Comparison of ENCODE assay signal across 1 cellular context in the genomic region with DNA sequence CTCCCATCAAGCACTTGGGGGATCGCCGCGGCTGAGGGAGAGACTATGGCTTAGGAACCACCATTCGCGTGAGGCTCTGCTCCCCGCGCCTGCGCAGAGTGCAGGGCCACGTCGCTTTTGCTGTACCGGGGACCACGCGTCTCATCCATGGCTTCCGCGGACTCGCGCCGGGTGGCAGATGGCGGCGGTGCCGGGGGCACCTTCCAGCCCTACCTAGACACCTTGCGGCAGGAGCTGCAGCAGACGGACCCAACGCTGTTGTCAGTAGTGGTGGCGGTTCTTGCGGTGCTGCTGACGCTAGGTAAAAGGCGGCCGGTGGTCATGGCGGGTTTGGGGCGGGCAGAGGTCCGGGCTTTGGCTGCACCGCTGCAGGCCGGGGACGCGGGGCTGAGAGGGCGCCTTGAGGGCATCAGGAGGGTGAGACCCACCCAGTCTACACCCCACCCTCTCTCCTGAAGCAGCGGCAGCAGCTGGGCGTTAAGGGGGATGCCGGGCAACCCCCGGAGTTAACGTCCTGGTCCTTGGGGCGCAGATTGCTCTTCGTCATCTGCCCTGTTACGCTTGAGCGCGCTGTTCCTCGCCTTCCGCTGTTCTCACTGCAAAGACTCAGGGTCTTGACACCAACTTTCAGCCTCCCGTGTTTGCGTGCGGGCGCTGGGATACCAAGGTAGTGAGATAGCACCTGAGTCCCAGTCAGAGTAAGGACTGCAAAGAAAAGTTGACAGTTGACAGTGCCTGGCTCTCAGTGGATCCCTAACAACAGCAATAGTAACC.
A peak's percentile ranks its signal among the peaks of the same experiment; 100 is the strongest.
TF ChIP-seq lines count a peak whose summit lies in the region.

A gene with protein sequence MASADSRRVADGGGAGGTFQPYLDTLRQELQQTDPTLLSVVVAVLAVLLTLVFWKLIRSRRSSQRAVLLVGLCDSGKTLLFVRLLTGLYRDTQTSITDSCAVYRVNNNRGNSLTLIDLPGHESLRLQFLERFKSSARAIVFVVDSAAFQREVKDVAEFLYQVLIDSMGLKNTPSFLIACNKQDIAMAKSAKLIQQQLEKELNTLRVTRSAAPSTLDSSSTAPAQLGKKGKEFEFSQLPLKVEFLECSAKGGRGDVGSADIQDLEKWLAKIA (plus strand): TSS at position 114 of the 774 bp plus-strand sequence. CDS start 34 bp downstream, at position 148.

TF ChIP-seq in K562, 482 proteins besides CTCF, POLR2A, EP300 and RAD21 (continued from another document and continues in another):
- TF ChIP-seq, protein P1, sequence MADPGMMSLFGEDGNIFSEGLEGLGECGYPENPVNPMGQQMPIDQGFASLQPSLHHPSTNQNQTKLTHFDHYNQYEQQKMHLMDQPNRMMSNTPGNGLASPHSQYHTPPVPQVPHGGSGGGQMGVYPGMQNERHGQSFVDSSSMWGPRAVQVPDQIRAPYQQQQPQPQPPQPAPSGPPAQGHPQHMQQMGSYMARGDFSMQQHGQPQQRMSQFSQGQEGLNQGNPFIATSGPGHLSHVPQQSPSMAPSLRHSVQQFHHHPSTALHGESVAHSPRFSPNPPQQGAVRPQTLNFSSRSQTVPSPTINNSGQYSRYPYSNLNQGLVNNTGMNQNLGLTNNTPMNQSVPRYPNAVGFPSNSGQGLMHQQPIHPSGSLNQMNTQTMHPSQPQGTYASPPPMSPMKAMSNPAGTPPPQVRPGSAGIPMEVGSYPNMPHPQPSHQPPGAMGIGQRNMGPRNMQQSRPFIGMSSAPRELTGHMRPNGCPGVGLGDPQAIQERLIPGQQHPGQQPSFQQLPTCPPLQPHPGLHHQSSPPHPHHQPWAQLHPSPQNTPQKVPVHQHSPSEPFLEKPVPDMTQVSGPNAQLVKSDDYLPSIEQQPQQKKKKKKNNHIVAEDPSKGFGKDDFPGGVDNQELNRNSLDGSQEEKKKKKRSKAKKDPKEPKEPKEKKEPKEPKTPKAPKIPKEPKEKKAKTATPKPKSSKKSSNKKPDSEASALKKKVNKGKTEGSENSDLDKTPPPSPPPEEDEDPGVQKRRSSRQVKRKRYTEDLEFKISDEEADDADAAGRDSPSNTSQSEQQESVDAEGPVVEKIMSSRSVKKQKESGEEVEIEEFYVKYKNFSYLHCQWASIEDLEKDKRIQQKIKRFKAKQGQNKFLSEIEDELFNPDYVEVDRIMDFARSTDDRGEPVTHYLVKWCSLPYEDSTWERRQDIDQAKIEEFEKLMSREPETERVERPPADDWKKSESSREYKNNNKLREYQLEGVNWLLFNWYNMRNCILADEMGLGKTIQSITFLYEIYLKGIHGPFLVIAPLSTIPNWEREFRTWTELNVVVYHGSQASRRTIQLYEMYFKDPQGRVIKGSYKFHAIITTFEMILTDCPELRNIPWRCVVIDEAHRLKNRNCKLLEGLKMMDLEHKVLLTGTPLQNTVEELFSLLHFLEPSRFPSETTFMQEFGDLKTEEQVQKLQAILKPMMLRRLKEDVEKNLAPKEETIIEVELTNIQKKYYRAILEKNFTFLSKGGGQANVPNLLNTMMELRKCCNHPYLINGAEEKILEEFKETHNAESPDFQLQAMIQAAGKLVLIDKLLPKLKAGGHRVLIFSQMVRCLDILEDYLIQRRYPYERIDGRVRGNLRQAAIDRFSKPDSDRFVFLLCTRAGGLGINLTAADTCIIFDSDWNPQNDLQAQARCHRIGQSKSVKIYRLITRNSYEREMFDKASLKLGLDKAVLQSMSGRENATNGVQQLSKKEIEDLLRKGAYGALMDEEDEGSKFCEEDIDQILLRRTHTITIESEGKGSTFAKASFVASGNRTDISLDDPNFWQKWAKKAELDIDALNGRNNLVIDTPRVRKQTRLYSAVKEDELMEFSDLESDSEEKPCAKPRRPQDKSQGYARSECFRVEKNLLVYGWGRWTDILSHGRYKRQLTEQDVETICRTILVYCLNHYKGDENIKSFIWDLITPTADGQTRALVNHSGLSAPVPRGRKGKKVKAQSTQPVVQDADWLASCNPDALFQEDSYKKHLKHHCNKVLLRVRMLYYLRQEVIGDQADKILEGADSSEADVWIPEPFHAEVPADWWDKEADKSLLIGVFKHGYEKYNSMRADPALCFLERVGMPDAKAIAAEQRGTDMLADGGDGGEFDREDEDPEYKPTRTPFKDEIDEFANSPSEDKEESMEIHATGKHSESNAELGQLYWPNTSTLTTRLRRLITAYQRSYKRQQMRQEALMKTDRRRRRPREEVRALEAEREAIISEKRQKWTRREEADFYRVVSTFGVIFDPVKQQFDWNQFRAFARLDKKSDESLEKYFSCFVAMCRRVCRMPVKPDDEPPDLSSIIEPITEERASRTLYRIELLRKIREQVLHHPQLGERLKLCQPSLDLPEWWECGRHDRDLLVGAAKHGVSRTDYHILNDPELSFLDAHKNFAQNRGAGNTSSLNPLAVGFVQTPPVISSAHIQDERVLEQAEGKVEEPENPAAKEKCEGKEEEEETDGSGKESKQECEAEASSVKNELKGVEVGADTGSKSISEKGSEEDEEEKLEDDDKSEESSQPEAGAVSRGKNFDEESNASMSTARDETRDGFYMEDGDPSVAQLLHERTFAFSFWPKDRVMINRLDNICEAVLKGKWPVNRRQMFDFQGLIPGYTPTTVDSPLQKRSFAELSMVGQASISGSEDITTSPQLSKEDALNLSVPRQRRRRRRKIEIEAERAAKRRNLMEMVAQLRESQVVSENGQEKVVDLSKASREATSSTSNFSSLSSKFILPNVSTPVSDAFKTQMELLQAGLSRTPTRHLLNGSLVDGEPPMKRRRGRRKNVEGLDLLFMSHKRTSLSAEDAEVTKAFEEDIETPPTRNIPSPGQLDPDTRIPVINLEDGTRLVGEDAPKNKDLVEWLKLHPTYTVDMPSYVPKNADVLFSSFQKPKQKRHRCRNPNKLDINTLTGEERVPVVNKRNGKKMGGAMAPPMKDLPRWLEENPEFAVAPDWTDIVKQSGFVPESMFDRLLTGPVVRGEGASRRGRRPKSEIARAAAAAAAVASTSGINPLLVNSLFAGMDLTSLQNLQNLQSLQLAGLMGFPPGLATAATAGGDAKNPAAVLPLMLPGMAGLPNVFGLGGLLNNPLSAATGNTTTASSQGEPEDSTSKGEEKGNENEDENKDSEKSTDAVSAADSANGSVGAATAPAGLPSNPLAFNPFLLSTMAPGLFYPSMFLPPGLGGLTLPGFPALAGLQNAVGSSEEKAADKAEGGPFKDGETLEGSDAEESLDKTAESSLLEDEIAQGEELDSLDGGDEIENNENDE (IDR thresholded peaks at IDR 0.05; ENCODE audit: low read depth, low read length) = no peak
- TF ChIP-seq NRF1 (conservative IDR thresholded peaks at IDR 0.05 in 1 of 2, IDR thresholded peaks at IDR 0.05 in 1 of 2) (peak; percentile 97 to 98), NR3C1 (CRISPR knock-in tag; IDR thresholded peaks at IDR 0.05) (no peak), ZNF316 (IDR thresholded peaks at IDR 0.05) (no peak), PCBP1 (IDR thresholded peaks at IDR 0.05; ENCODE audit: low read depth, low read length, poor library complexity, severe bottlenecking) (no peak), SNIP1 (IDR thresholded peaks at IDR 0.05; ENCODE audit: low read depth) (no peak), NBN (IDR thresholded peaks at IDR 0.05; ENCODE audit: low read depth) (no peak), GABPA (tag; conservative IDR thresholded peaks at IDR 0.05; ENCODE audit: low read depth) (0 out of 2 replicates have a peak, but pooled peaks have one; percentile 19), EZH2 (IDR thresholded peaks at IDR 0.05; ENCODE audit: borderline replicate concordance, low read depth, low read length) (no peak), CBX8 (IDR thresholded peaks at IDR 0.05; ENCODE audit: borderline replicate concordance, extremely low read depth, low read depth, low read length, poor library complexity, severe bottlenecking) (no peak), NFE2 (IDR thresholded peaks at IDR 0.05; ENCODE audit: low read depth) (no peak), ZNF444 (CRISPR knock-in tag; IDR thresholded peaks at IDR 0.05) (no peak), SMAD4 (CRISPR knock-in tag; conservative IDR thresholded peaks at IDR 0.05) (no peak), MTA3 (IDR thresholded peaks at IDR 0.05; ENCODE audit: borderline replicate concordance) (no peak; the same call in 1 of the 2 replicates), KLF6 (CRISPR knock-in tag; IDR thresholded peaks at IDR 0.05; ENCODE audit: borderline replicate concordance) (no peak), ELF4 (CRISPR knock-in tag; IDR thresholded peaks at IDR 0.05) (no peak)
- TF ChIP-seq, protein P2, sequence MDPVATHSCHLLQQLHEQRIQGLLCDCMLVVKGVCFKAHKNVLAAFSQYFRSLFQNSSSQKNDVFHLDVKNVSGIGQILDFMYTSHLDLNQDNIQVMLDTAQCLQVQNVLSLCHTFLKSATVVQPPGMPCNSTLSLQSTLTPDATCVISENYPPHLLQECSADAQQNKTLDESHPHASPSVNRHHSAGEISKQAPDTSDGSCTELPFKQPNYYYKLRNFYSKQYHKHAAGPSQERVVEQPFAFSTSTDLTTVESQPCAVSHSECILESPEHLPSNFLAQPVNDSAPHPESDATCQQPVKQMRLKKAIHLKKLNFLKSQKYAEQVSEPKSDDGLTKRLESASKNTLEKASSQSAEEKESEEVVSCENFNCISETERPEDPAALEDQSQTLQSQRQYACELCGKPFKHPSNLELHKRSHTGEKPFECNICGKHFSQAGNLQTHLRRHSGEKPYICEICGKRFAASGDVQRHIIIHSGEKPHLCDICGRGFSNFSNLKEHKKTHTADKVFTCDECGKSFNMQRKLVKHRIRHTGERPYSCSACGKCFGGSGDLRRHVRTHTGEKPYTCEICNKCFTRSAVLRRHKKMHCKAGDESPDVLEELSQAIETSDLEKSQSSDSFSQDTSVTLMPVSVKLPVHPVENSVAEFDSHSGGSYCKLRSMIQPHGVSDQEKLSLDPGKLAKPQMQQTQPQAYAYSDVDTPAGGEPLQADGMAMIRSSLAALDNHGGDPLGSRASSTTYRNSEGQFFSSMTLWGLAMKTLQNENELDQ (CRISPR knock-in tag; IDR thresholded peaks at IDR 0.05; ENCODE audit: borderline replicate concordance) = no peak
- TF ChIP-seq, protein P3, sequence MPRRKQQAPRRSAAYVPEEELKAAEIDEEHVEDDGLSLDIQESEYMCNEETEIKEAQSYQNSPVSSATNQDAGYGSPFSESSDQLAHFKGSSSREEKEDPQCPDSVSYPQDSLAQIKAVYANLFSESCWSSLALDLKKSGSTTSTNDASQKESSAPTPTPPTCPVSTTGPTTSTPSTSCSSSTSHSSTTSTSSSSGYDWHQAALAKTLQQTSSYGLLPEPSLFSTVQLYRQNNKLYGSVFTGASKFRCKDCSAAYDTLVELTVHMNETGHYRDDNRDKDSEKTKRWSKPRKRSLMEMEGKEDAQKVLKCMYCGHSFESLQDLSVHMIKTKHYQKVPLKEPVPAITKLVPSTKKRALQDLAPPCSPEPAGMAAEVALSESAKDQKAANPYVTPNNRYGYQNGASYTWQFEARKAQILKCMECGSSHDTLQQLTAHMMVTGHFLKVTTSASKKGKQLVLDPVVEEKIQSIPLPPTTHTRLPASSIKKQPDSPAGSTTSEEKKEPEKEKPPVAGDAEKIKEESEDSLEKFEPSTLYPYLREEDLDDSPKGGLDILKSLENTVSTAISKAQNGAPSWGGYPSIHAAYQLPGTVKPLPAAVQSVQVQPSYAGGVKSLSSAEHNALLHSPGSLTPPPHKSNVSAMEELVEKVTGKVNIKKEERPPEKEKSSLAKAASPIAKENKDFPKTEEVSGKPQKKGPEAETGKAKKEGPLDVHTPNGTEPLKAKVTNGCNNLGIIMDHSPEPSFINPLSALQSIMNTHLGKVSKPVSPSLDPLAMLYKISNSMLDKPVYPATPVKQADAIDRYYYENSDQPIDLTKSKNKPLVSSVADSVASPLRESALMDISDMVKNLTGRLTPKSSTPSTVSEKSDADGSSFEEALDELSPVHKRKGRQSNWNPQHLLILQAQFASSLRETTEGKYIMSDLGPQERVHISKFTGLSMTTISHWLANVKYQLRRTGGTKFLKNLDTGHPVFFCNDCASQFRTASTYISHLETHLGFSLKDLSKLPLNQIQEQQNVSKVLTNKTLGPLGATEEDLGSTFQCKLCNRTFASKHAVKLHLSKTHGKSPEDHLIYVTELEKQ (CRISPR knock-in tag; IDR thresholded peaks at IDR 0.05) = no peak
- TF ChIP-seq, protein P4, sequence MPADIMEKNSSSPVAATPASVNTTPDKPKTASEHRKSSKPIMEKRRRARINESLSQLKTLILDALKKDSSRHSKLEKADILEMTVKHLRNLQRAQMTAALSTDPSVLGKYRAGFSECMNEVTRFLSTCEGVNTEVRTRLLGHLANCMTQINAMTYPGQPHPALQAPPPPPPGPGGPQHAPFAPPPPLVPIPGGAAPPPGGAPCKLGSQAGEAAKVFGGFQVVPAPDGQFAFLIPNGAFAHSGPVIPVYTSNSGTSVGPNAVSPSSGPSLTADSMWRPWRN (IDR thresholded peaks at IDR 0.05; ENCODE audit: low read depth) = no peak
- TF ChIP-seq, protein P5, sequence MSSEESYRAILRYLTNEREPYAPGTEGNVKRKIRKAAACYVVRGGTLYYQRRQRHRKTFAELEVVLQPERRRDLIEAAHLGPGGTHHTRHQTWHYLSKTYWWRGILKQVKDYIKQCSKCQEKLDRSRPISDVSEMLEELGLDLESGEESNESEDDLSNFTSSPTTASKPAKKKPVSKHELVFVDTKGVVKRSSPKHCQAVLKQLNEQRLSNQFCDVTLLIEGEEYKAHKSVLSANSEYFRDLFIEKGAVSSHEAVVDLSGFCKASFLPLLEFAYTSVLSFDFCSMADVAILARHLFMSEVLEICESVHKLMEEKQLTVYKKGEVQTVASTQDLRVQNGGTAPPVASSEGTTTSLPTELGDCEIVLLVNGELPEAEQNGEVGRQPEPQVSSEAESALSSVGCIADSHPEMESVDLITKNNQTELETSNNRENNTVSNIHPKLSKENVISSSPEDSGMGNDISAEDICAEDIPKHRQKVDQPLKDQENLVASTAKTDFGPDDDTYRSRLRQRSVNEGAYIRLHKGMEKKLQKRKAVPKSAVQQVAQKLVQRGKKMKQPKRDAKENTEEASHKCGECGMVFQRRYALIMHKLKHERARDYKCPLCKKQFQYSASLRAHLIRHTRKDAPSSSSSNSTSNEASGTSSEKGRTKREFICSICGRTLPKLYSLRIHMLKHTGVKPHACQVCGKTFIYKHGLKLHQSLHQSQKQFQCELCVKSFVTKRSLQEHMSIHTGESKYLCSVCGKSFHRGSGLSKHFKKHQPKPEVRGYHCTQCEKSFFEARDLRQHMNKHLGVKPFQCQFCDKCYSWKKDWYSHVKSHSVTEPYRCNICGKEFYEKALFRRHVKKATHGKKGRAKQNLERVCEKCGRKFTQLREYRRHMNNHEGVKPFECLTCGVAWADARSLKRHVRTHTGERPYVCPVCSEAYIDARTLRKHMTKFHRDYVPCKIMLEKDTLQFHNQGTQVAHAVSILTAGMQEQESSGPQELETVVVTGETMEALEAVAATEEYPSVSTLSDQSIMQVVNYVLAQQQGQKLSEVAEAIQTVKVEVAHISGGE (CRISPR knock-in tag; IDR thresholded peaks at IDR 0.05) = no peak
- TF ChIP-seq, protein P6, sequence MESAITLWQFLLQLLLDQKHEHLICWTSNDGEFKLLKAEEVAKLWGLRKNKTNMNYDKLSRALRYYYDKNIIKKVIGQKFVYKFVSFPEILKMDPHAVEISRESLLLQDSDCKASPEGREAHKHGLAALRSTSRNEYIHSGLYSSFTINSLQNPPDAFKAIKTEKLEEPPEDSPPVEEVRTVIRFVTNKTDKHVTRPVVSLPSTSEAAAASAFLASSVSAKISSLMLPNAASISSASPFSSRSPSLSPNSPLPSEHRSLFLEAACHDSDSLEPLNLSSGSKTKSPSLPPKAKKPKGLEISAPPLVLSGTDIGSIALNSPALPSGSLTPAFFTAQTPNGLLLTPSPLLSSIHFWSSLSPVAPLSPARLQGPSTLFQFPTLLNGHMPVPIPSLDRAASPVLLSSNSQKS (CRISPR knock-in tag; IDR thresholded peaks at IDR 0.05) = no peak
- TF ChIP-seq, protein P7, sequence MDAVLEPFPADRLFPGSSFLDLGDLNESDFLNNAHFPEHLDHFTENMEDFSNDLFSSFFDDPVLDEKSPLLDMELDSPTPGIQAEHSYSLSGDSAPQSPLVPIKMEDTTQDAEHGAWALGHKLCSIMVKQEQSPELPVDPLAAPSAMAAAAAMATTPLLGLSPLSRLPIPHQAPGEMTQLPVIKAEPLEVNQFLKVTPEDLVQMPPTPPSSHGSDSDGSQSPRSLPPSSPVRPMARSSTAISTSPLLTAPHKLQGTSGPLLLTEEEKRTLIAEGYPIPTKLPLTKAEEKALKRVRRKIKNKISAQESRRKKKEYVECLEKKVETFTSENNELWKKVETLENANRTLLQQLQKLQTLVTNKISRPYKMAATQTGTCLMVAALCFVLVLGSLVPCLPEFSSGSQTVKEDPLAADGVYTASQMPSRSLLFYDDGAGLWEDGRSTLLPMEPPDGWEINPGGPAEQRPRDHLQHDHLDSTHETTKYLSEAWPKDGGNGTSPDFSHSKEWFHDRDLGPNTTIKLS (IDR thresholded peaks at IDR 0.05; ENCODE audit: borderline replicate concordance, low read depth) = peak; percentile 96
